8 cellular contexts compared by ENCODE assay signal in the genomic region with DNA sequence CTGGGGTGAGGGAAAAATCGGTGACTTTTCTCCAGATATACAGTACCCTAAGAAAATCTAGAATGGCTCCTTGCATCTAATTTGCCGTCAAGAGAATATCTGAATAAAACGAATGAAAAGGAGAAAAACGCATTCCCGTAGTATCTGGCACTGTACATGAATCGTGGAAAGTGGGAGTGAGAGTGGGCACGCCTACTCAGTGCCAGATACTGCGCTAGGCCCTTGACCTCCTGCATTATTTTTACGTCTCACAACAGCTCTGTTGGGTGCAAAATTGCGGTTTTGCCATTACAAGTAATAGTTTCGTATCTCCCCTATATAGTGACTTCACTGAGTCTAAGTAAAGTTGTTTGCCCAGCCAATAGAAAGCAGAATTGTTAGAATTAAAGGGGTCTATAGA.
A peak's percentile ranks its signal among the peaks of the same experiment; 100 is the strongest.
DNase-seq lines count a peak whose midpoint lies in the region; ATAC-seq lines count a peak whose summit lies in the region.

No MANE protein-coding gene starts in this region.

- H3K36me3 ChIP-seq in rectal smooth muscle tissue (ENCODE audit: control insufficient read depth, insufficient read depth, low read length), result no peaks in the 10 kb centered on the region

- no peak for DNase-seq in activated naive CD4-positive, alpha-beta T cell treated with anti-CD3 and anti-CD28 coated beads, Interleukin-2, amount 10 ng/mL, durations not matched to agents 7 days and 5 days
- no peak for DNase-seq in activated naive CD4-positive, alpha-beta T cell (lab: John Stamatoyannopoulos, UW)
- no peak for DNase-seq in effector memory CD8-positive, alpha-beta T cell
- no peak for DNase-seq in NCI-H1092 treated with DMSO at 0.1 percent for 48 hours (lab: John Stamatoyannopoulos, UW)
- no peak for DNase-seq in NCI-H146 treated with DMSO at 0.1 percent for 48 hours (lab: John Stamatoyannopoulos, UW; ENCODE audit: unreplicated experiment)
- DNase-seq in NCI-H1930 (lab: John Stamatoyannopoulos, UW), result no peak

- H3K27ac ChIP-seq in rectal smooth muscle tissue (ENCODE audit: low read depth, low read length), result no peak overlapping the region

- no peaks in the 10 kb centered on the region for H3K4me1 ChIP-seq in rectal smooth muscle tissue (ENCODE audit: control insufficient read depth, insufficient read depth, low read length)

- no peaks in the 10 kb centered on the region for H3K9me3 Mint-ChIP-seq in activated naive CD4-positive, alpha-beta T cell treated with anti-CD3 and anti-CD28 coated beads, Interleukin-2, amount 10 ng/mL, durations not matched to agents 7 days and 5 days
- no peaks in the 10 kb centered on the region for H3K9me3 Mint-ChIP-seq in effector memory CD8-positive, alpha-beta T cell

- H3K27me3 Mint-ChIP-seq in activated naive CD4-positive, alpha-beta T cell treated with anti-CD3 and anti-CD28 coated beads, Interleukin-2, amount 10 ng/mL, durations not matched to agents 7 days and 5 days, result peaks cover 54% of the 10 kb centered on the region
- H3K27me3 Mint-ChIP-seq in effector memory CD8-positive, alpha-beta T cell, result peaks cover 0 to 36% of the 10 kb centered on the region in 2 donors

- peak overlapping the region; percentile 74 for H3K4me3 ChIP-seq in rectal smooth muscle tissue (ENCODE audit: low read length)

- H3K4me3 Mint-ChIP-seq in activated naive CD4-positive, alpha-beta T cell treated with anti-CD3 and anti-CD28 coated beads, Interleukin-2, amount 10 ng/mL, durations not matched to agents 7 days and 5 days, result peak overlapping the region; percentile 57
- peak overlapping the region; percentile 81 to 82 for H3K4me3 Mint-ChIP-seq in effector memory CD8-positive, alpha-beta T cell

- no peaks in the 10 kb centered on the region for H3K27me3 ChIP-seq in rectal smooth muscle tissue (ENCODE audit: control insufficient read depth, insufficient read depth, low read length)

- ATAC-seq in HG03280 (IDR thresholded peaks at IDR 0.05; ENCODE audit: unreplicated experiment), result peak; percentile 7
- no peak for ATAC-seq in effector memory CD8-positive, alpha-beta T cell (replicated peaks)

- CTCF ChIA-PET in activated naive CD4-positive, alpha-beta T cell treated with anti-CD3 and anti-CD28 coated beads, Interleukin-2, amount 10 ng/mL, durations not matched to agents 7 days and 5 days (lab: Charles Lee), result no interaction called here

- peaks cover 61% of the 10 kb centered on the region for H3K4me1 Mint-ChIP-seq in activated naive CD4-positive, alpha-beta T cell treated with anti-CD3 and anti-CD28 coated beads, Interleukin-2, amount 10 ng/mL, durations not matched to agents 7 days and 5 days
- peaks cover 7 to 18% of the 10 kb centered on the region in 2 donors for H3K4me1 Mint-ChIP-seq in effector memory CD8-positive, alpha-beta T cell (ENCODE audit: low read depth in 2 of 2)

- H3K36me3 Mint-ChIP-seq in activated naive CD4-positive, alpha-beta T cell treated with anti-CD3 and anti-CD28 coated beads, Interleukin-2, amount 10 ng/mL, durations not matched to agents 7 days and 5 days, result peaks cover 3% of the 10 kb centered on the region
- peaks cover 5% of the 10 kb centered on the region for H3K36me3 Mint-ChIP-seq in effector memory CD8-positive, alpha-beta T cell (ENCODE audit: insufficient read depth)

- peak overlapping the region; percentile 50 for H3K27ac Mint-ChIP-seq in activated naive CD4-positive, alpha-beta T cell treated with anti-CD3 and anti-CD28 coated beads, Interleukin-2, amount 10 ng/mL, durations not matched to agents 7 days and 5 days
- H3K27ac Mint-ChIP-seq in effector memory CD8-positive, alpha-beta T cell, result no peak overlapping the region

- no peak overlapping the region for H3K9ac ChIP-seq in rectal smooth muscle tissue (ENCODE audit: low read length)
